In genomic region chr9:125241863-125242739, GRCh38 we compare ENCODE assay signal across 1 cellular context.
TF ChIP-seq lines count a peak whose summit lies in the region.

No MANE protein-coding gene starts in this region.

TF ChIP-seq in K562, 482 proteins besides CTCF, POLR2A, EP300 and RAD21 (continued from another document and continues in another):
- TF ChIP-seq NRF1 (conservative IDR thresholded peaks at IDR 0.05 in 1 of 2, IDR thresholded peaks at IDR 0.05 in 1 of 2): no peak
- no peak for TF ChIP-seq ZNF583 (CRISPR knock-in tag; IDR thresholded peaks at IDR 0.05)
- TF ChIP-seq RBM17 (IDR thresholded peaks at IDR 0.05; ENCODE audit: borderline replicate concordance, low read depth, low read length): no peak
- TF ChIP-seq CBX8 (IDR thresholded peaks at IDR 0.05; ENCODE audit: borderline replicate concordance, extremely low read depth, low read depth, low read length, poor library complexity, severe bottlenecking): no peak
- TF ChIP-seq CBFB (CRISPR knock-in tag; IDR thresholded peaks at IDR 0.05): 0 out of 2 replicates have a peak, but pooled peaks have one; percentile 52
- TF ChIP-seq VEZF1 (CRISPR knock-in tag; IDR thresholded peaks at IDR 0.05): no peak
- TF ChIP-seq LEF1 (IDR thresholded peaks at IDR 0.05): no peak
- no peak for TF ChIP-seq SOX6 (IDR thresholded peaks at IDR 0.05)
- TF ChIP-seq ZNF609 (CRISPR knock-in tag; IDR thresholded peaks at IDR 0.05; ENCODE audit: borderline replicate concordance): no peak
- TF ChIP-seq ZNF12 (CRISPR knock-in tag; IDR thresholded peaks at IDR 0.05): peak; percentile 60; the same call in 1 of the 2 replicates
- TF ChIP-seq ZBTB26 (CRISPR knock-in tag; IDR thresholded peaks at IDR 0.05): 0 out of 2 replicates have a peak, but pooled peaks have one; percentile 7
- peak; percentile 61; the same call in 1 of the 2 replicates for TF ChIP-seq SMAD3 (CRISPR knock-in tag; conservative IDR thresholded peaks at IDR 0.05)
- no peak for TF ChIP-seq NR2C2 (CRISPR knock-in tag; IDR thresholded peaks at IDR 0.05)
- TF ChIP-seq NR2C2 (tag; IDR thresholded peaks at IDR 0.05): peak; percentile 80; the same call in 1 of the 2 replicates
- no peak for TF ChIP-seq L3MBTL2 (IDR thresholded peaks at IDR 0.05)
- peak; percentile 54 for TF ChIP-seq TAF1 (IDR thresholded peaks at IDR 0.05; ENCODE audit: control insufficient read depth, extremely low read depth, insufficient read depth, low read length, severe bottlenecking)
- no peak for TF ChIP-seq RCOR1 (IDR thresholded peaks at IDR 0.05; ENCODE audit: borderline replicate concordance in 1 of 2, low read depth in 2 of 2, low read length in 2 of 2)
- TF ChIP-seq ZNF589 (CRISPR knock-in tag; IDR thresholded peaks at IDR 0.05; ENCODE audit: low read depth): peak; percentile 21; the same call in 1 of the 2 replicates
- TF ChIP-seq YY1 (IDR thresholded peaks at IDR 0.05; ENCODE audit: borderline replicate concordance in 1 of 3, control insufficient read depth in 1 of 3, extremely low read depth in 1 of 3, insufficient read depth in 3 of 3, insufficient read length in 1 of 3, insufficient replicate concordance in 2 of 3, low read depth in 1 of 3, low read length in 2 of 3): peak in 2 of 3 experiments; percentile 26 to 69
- TF ChIP-seq TAF15 (IDR thresholded peaks at IDR 0.05; ENCODE audit: low read depth, low read length): no peak
- TF ChIP-seq PHF20 (IDR thresholded peaks at IDR 0.05; ENCODE audit: partially characterized antibody): no peak
- peak; percentile 39; the same call in 1 of the 2 replicates for TF ChIP-seq ZNF395 (CRISPR knock-in tag; IDR thresholded peaks at IDR 0.05)
- no peak for TF ChIP-seq WHSC1 (IDR thresholded peaks at IDR 0.05; ENCODE audit: low read length)
- no peak for TF ChIP-seq ID3 (CRISPR knock-in tag; IDR thresholded peaks at IDR 0.05)
- 0 out of 2 replicates have a peak, but pooled peaks have one; percentile 29 for TF ChIP-seq ID3 (tag; IDR thresholded peaks at IDR 0.05)
- TF ChIP-seq TBL1XR1 (IDR thresholded peaks at IDR 0.05; ENCODE audit: low read length in 2 of 2): no peak
- TF ChIP-seq DDX20 (tag; IDR thresholded peaks at IDR 0.05; ENCODE audit: low read depth): peak; percentile 66; the same call in 1 of the 2 replicates
- TF ChIP-seq ZNF830 (CRISPR knock-in tag; IDR thresholded peaks at IDR 0.05): peak; percentile 9; the same call in 1 of the 2 replicates
- TF ChIP-seq ZNF324 (CRISPR knock-in tag; IDR thresholded peaks at IDR 0.05): 0 out of 2 replicates have a peak, but pooled peaks have one; percentile 8
- no peak for TF ChIP-seq ZNF318 (IDR thresholded peaks at IDR 0.05; ENCODE audit: borderline replicate concordance in 1 of 2, low read depth in 1 of 2)
- no peak for TF ChIP-seq ZFPM2 (CRISPR knock-in tag; IDR thresholded peaks at IDR 0.05)
- TF ChIP-seq GTF2E2 (tag; IDR thresholded peaks at IDR 0.05): no peak
- peak; percentile 31; the same call in 1 of the 2 replicates for TF ChIP-seq TSHZ1 (CRISPR knock-in tag; IDR thresholded peaks at IDR 0.05)
- no peak for TF ChIP-seq CREB5 (CRISPR knock-in tag; IDR thresholded peaks at IDR 0.05)
- TF ChIP-seq ARID2 (IDR thresholded peaks at IDR 0.05): no peak
